ENCODE assay signal across 16 cellular contexts in genomic region chr11:41398175-41398574, GRCh38.
DNase-seq lines count a peak whose midpoint lies in the region; ATAC-seq and TF ChIP-seq lines count a peak whose summit lies in the region.
"Had no signal": no experiment of that assay in that cellular context is flagged by ENCODE, and none has a peak within 500 bp of the region (broad histone marks: within the 10 kb centered on the region; RNA-seq: fewer than 3 reads in every experiment).

No MANE protein-coding gene starts in this region.

- H3K9me3 Mint-ChIP-seq in neural progenitor cell, result no peaks in the 10 kb centered on the region
- H3K9me3 Mint-ChIP-seq: CD14-positive monocyte had no signal

- H3K4me3 Mint-ChIP-seq in neural progenitor cell, result no peak overlapping the region
- H3K4me3 Mint-ChIP-seq: CD14-positive monocyte; CD4-positive, alpha-beta memory T cell had no signal

- H3K9ac ChIP-seq in neural progenitor cell, result no peak overlapping the region
- H3K9ac ChIP-seq: BLaER1, GM23248 had no signal

- WGBS in hepatocyte (ENCODE audit: low lambda C conversion rate, missing lambda C conversion rate), result 37% methylated on average over 3 of the region's 3 CpGs

- intact Hi-C loops in upper lobe of right lung (cut with DNase I), result no loop called here

- H3K4me1 Mint-ChIP-seq in neural progenitor cell, result peaks cover 39% of the 10 kb centered on the region
- H3K4me1 Mint-ChIP-seq: CD14-positive monocyte; CD4-positive, alpha-beta memory T cell had no signal

- H3K9me3 ChIP-seq in hepatocyte (ENCODE audit: low read depth), result no peaks in the 10 kb centered on the region
- no peaks in the 10 kb centered on the region for H3K9me3 ChIP-seq in neural progenitor cell (ENCODE audit: low read depth)
- H3K9me3 ChIP-seq in upper lobe of right lung, result no peaks in the 10 kb centered on the region
- H3K9me3 ChIP-seq: BLaER1 had no signal

- H3K27ac ChIP-seq in hepatocyte (peak overlapping the region; percentile 38), neural progenitor cell (no peak overlapping the region), upper lobe of right lung (no peak overlapping the region)
- H3K27ac ChIP-seq: BLaER1, GM23248, HL-60 had no signal

- H3K36me3 ChIP-seq in hepatocyte (replicated peaks; ENCODE audit: insufficient read depth, low read depth) (no peaks in the 10 kb centered on the region), neural progenitor cell (no peaks in the 10 kb centered on the region), upper lobe of right lung (no peaks in the 10 kb centered on the region)
- H3K36me3 ChIP-seq: BLaER1 had no signal

- no peaks in the 10 kb centered on the region for H3K36me3 Mint-ChIP-seq in neural progenitor cell
- H3K36me3 Mint-ChIP-seq: CD14-positive monocyte; CD4-positive, alpha-beta memory T cell had no signal

- no peaks in the 10 kb centered on the region for H3K79me2 ChIP-seq in hepatocyte
- no peaks in the 10 kb centered on the region for H3K79me2 ChIP-seq in neural progenitor cell (ENCODE audit: low read depth)

- peak; percentile 2 for DNase-seq in NCI-H82 (lab: John Stamatoyannopoulos, UW)
- no peak for DNase-seq in NCI-H82 treated with DMSO at 0.1 percent for 48 hours (lab: John Stamatoyannopoulos, UW; ENCODE audit: unreplicated experiment)
- peak; percentile 22 for DNase-seq in hepatocyte (ENCODE audit: low spot score)
- no peak for DNase-seq in neural progenitor cell (ENCODE audit: low spot score)
- no peak for DNase-seq in upper lobe of right lung
- DNase-seq in NK-92 treated with Interleukin-12 subunit alpha and Interleukin-12 subunit beta, amount 100 ng/mL, for 24 hours (lab: John Stamatoyannopoulos, UW), result no peak
- no peak for DNase-seq in kidney tubule cell (ENCODE audit: low spot score)
- DNase-seq: 8988T; Calu3; CD4-positive, alpha-beta memory T cell; GM23248; HCEC 1CT had no signal

- H3K4me1 ChIP-seq in hepatocyte (ENCODE audit: insufficient read depth) (no peaks in the 10 kb centered on the region), neural progenitor cell (peaks cover 20% of the 10 kb centered on the region), upper lobe of right lung (no peaks in the 10 kb centered on the region)

- H4K20me1 ChIP-seq in hepatocyte (ENCODE audit: insufficient read depth, poor library complexity, severe bottlenecking) (no peaks in the 10 kb centered on the region), neural progenitor cell (ENCODE audit: low read depth) (no peaks in the 10 kb centered on the region)
- H4K20me1 ChIP-seq: BLaER1 had no signal

- H3K27ac Mint-ChIP-seq in neural progenitor cell, result no peak overlapping the region
- H3K27ac Mint-ChIP-seq: CD14-positive monocyte; CD4-positive, alpha-beta memory T cell had no signal

- TF ChIP-seq CTCF in hepatocyte (IDR thresholded peaks at IDR 0.05; ENCODE audit: poor library complexity) (no peak), neural progenitor cell (IDR thresholded peaks at IDR 0.05) (no peak), upper lobe of right lung (IDR thresholded peaks at IDR 0.05) (no peak)

- no peak overlapping the region for H3K4me3 ChIP-seq in hepatocyte
- no peak overlapping the region for H3K4me3 ChIP-seq in neural progenitor cell
- no peak overlapping the region for H3K4me3 ChIP-seq in upper lobe of right lung
- H3K4me3 ChIP-seq: BLaER1, GM23248 had no signal

- ATAC-seq in upper lobe of right lung, result peak; percentile 93
- no peak for ATAC-seq in GM18498 (IDR thresholded peaks at IDR 0.05; ENCODE audit: unreplicated experiment)

- no peaks in the 10 kb centered on the region for H3K9me2 ChIP-seq in hepatocyte (replicated peaks; ENCODE audit: insufficient read depth)

- H3K4me2 ChIP-seq in hepatocyte (no peak overlapping the region), neural progenitor cell (no peak overlapping the region)
- H3K4me2 ChIP-seq: BLaER1 had no signal

- H2AFZ ChIP-seq in hepatocyte (no peak overlapping the region), neural progenitor cell (replicated peaks) (peak overlapping the region; percentile 28)
- H2AFZ ChIP-seq: GM23248 had no signal

- H3F3A ChIP-seq in neural progenitor cell (ENCODE audit: low read depth), result no peaks in the 10 kb centered on the region

- peaks cover 2% of the 10 kb centered on the region for H3K27me3 Mint-ChIP-seq in neural progenitor cell (ENCODE audit: insufficient read depth, low read depth)
- H3K27me3 Mint-ChIP-seq: CD4-positive, alpha-beta memory T cell had no signal

- no peaks in the 10 kb centered on the region for H3K27me3 ChIP-seq in hepatocyte
- no peaks in the 10 kb centered on the region for H3K27me3 ChIP-seq in neural progenitor cell
- no peaks in the 10 kb centered on the region for H3K27me3 ChIP-seq in upper lobe of right lung
- H3K27me3 ChIP-seq: BLaER1 had no signal

Comparison
In these comparisons a context has a peak if more than half of its experiments do, and no peak if none do; other contexts are left out.
1. DNase-seq: peak in NCI-H82 (single experiment) and hepatocyte (single experiment); none in NCI-H82 treated with DMSO at 0.1 percent for 48 hours (single experiment), neural progenitor cell (single experiment), upper lobe of right lung (single experiment), NK-92 treated with Interleukin-12 subunit alpha and Interleukin-12 subunit beta, amount 100 ng/mL, for 24 hours (single experiment) and kidney tubule cell (single experiment).